ENCODE assay signal across 25 cellular contexts in the genomic region with DNA sequence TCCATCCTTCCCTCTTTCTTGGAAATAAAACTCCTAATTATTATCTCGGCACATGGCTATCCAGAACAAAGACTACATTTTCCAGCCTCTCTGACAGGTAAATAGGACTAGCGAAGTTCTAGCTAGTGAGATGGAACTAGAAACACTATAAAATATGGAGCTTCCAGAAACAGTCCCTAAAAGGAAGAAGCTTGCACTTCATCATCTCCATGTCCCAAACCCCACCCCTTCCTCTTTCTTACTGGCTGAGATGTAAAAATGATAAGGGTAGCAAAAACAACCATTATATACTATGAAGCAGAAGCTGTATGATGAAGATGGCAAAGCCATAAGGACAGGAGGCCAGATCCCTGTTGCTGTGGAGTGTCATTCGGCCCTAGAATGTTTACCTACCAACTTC.
"Had no signal": no experiment of that assay in that cellular context is flagged by ENCODE, and none has a peak within 500 bp of the region (broad histone marks: within the 10 kb centered on the region; RNA-seq: fewer than 3 reads in every experiment).

No MANE protein-coding gene starts in this region.

- DNase-seq: activated CD4-positive, alpha-beta T cell treated with anti-CD3 and anti-CD28 coated beads, Interleukin-2, amount 10 ng/mL, durations not matched to agents 24 days and 14 days; activated CD8-positive, alpha-beta T cell treated with anti-CD3 and anti-CD28 coated beads, Interleukin-2, amount 10 ng/mL, durations not matched to agents 7 days and 5 days; activated naive CD4-positive, alpha-beta T cell treated with Interleukin-2 at 50 U/mL for 16 hours; activated naive CD8-positive, alpha-beta T cell treated with anti-CD3 and anti-CD28 coated beads, Interleukin-2, amount 10 ng/mL, durations not matched to agents 7 days and 5 days; amniotic stem cell; effector memory CD4-positive, alpha-beta T cell; foreskin melanocyte; glutamatergic neuron; kidney glomerular epithelial cell; left lung; naive B cell; nucleus accumbens; right cardiac atrium; stimulated activated CD4-positive, alpha-beta T cell treated with anti-CD3 and anti-CD28 coated beads, Interleukin-4, amount 100 ng/mL, for 24 hours; stimulated activated naive CD8-positive, alpha-beta T cell treated with anti-CD3 and anti-CD28 coated beads, Interleukin-15, Interleukin-2, amounts not matched to agents 100 U/mL and 50 U/mL, for 24 hours; T-helper 9 cell; upper lobe of left lung had no signal

- H3K36me3 ChIP-seq: breast epithelium, left lung, upper lobe of left lung had no signal

- H3K9ac ChIP-seq: parathyroid adenoma had no signal

- H3K4me3 ChIP-seq: breast epithelium, hepatocyte, left lung, lung, upper lobe of left lung had no signal

- H3K4me2 ChIP-seq: hepatocyte had no signal

- H3K9me3 ChIP-seq: breast epithelium, left lung, upper lobe of left lung had no signal

- H3K27me3 Mint-ChIP-seq: activated CD4-positive, alpha-beta T cell treated with anti-CD3 and anti-CD28 coated beads, Interleukin-2, amount 10 ng/mL, durations not matched to agents 24 days and 14 days; activated naive CD8-positive, alpha-beta T cell treated with anti-CD3 and anti-CD28 coated beads, Interleukin-2, amount 10 ng/mL, durations not matched to agents 7 days and 5 days; central memory CD8-positive, alpha-beta T cell; naive B cell had no signal

- H3K9me3 Mint-ChIP-seq: activated CD4-positive, alpha-beta T cell treated with anti-CD3 and anti-CD28 coated beads, Interleukin-2, amount 10 ng/mL, durations not matched to agents 24 days and 14 days; activated naive CD8-positive, alpha-beta T cell treated with anti-CD3 and anti-CD28 coated beads, Interleukin-2, amount 10 ng/mL, durations not matched to agents 7 days and 5 days; central memory CD8-positive, alpha-beta T cell; naive B cell had no signal

- H3K79me2 ChIP-seq: hepatocyte, parathyroid adenoma had no signal

- H3K36me3 Mint-ChIP-seq: naive B cell had no signal

- H3K4me3 Mint-ChIP-seq: activated CD4-positive, alpha-beta T cell treated with anti-CD3 and anti-CD28 coated beads, Interleukin-2, amount 10 ng/mL, durations not matched to agents 24 days and 14 days; activated CD8-positive, alpha-beta T cell treated with anti-CD3 and anti-CD28 coated beads, Interleukin-2, amount 10 ng/mL, durations not matched to agents 7 days and 5 days; activated naive CD8-positive, alpha-beta T cell treated with anti-CD3 and anti-CD28 coated beads, Interleukin-2, amount 10 ng/mL, durations not matched to agents 7 days and 5 days; central memory CD8-positive, alpha-beta T cell; naive B cell had no signal

- H3K4me1 Mint-ChIP-seq: activated naive CD8-positive, alpha-beta T cell treated with anti-CD3 and anti-CD28 coated beads, Interleukin-2, amount 10 ng/mL, durations not matched to agents 7 days and 5 days; central memory CD8-positive, alpha-beta T cell had no signal

- H3K27ac Mint-ChIP-seq: activated CD4-positive, alpha-beta T cell treated with anti-CD3 and anti-CD28 coated beads, Interleukin-2, amount 10 ng/mL, durations not matched to agents 24 days and 14 days; activated CD8-positive, alpha-beta T cell treated with anti-CD3 and anti-CD28 coated beads, Interleukin-2, amount 10 ng/mL, durations not matched to agents 7 days and 5 days; activated naive CD8-positive, alpha-beta T cell treated with anti-CD3 and anti-CD28 coated beads, Interleukin-2, amount 10 ng/mL, durations not matched to agents 7 days and 5 days had no signal

- H2AFZ ChIP-seq: hepatocyte, parathyroid adenoma had no signal

- H3K27ac ChIP-seq: breast epithelium, hepatocyte, left lung, parathyroid adenoma, upper lobe of left lung, VCaP had no signal

- H3K27me3 ChIP-seq: breast epithelium, hepatocyte, left lung, upper lobe of left lung had no signal

- H3K4me1 ChIP-seq: breast epithelium, left lung, parathyroid adenoma, upper lobe of left lung had no signal

- ATAC-seq: activated CD4-positive, CD25-positive, alpha-beta regulatory T cell treated with anti-CD3 and anti-CD28 coated beads, Interleukin-2, amount 50 U/mL, for 24 hours; activated CD8-positive, alpha-beta T cell treated with anti-CD3 and anti-CD28 coated beads, Interleukin-2, amount 10 ng/mL, durations not matched to agents 7 days and 5 days; esophagus mucosa; left lung; right cardiac atrium; stimulated activated naive CD8-positive, alpha-beta T cell treated with anti-CD3 and anti-CD28 coated beads, Interleukin-15, Interleukin-2, amounts not matched to agents 100 U/mL and 50 U/mL, for 24 hours had no signal
